ENCODE assay signal across 1 cellular context in genomic region chr11:76823481-76824028, GRCh38.
TF ChIP-seq lines count a peak whose summit lies in the region.

No MANE protein-coding gene starts in this region.

TF ChIP-seq in WTC11, 78 proteins besides CTCF, POLR2A, EP300 and RAD21 (continued from another document):
- TF ChIP-seq CDX4 (CRISPR knock-in tag; IDR thresholded peaks at IDR 0.05; ENCODE audit: borderline replicate concordance) (no peak), STAT6 (CRISPR knock-in tag; conservative IDR thresholded peaks at IDR 0.05; ENCODE audit: low read depth) (no peak), ZNF263 (CRISPR knock-in tag; IDR thresholded peaks at IDR 0.05; ENCODE audit: low read depth) (no peak), TCF7 (CRISPR knock-in tag; IDR thresholded peaks at IDR 0.05; ENCODE audit: low read depth) (no peak), E2F5 (CRISPR knock-in tag; IDR thresholded peaks at IDR 0.05) (no peak), KAT7 (CRISPR knock-in tag; IDR thresholded peaks at IDR 0.05; ENCODE audit: borderline replicate concordance) (no peak)
- TF ChIP-seq, protein P1, sequence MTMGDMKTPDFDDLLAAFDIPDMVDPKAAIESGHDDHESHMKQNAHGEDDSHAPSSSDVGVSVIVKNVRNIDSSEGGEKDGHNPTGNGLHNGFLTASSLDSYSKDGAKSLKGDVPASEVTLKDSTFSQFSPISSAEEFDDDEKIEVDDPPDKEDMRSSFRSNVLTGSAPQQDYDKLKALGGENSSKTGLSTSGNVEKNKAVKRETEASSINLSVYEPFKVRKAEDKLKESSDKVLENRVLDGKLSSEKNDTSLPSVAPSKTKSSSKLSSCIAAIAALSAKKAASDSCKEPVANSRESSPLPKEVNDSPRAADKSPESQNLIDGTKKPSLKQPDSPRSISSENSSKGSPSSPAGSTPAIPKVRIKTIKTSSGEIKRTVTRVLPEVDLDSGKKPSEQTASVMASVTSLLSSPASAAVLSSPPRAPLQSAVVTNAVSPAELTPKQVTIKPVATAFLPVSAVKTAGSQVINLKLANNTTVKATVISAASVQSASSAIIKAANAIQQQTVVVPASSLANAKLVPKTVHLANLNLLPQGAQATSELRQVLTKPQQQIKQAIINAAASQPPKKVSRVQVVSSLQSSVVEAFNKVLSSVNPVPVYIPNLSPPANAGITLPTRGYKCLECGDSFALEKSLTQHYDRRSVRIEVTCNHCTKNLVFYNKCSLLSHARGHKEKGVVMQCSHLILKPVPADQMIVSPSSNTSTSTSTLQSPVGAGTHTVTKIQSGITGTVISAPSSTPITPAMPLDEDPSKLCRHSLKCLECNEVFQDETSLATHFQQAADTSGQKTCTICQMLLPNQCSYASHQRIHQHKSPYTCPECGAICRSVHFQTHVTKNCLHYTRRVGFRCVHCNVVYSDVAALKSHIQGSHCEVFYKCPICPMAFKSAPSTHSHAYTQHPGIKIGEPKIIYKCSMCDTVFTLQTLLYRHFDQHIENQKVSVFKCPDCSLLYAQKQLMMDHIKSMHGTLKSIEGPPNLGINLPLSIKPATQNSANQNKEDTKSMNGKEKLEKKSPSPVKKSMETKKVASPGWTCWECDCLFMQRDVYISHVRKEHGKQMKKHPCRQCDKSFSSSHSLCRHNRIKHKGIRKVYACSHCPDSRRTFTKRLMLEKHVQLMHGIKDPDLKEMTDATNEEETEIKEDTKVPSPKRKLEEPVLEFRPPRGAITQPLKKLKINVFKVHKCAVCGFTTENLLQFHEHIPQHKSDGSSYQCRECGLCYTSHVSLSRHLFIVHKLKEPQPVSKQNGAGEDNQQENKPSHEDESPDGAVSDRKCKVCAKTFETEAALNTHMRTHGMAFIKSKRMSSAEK (CRISPR knock-in tag; IDR thresholded peaks at IDR 0.05; ENCODE audit: borderline replicate concordance), result no peak
